In genomic region chr6:138774370-138774769, GRCh38 we compare ENCODE assay signal across 10 cellular contexts. TPM values are rescaled to one million over a fixed set of nuclear protein-coding genes. Genes with fewer than 3 reads are reported as not detected.
A peak's percentile ranks its signal among the peaks of the same experiment; 100 is the strongest.
DNase-seq lines count a peak whose midpoint lies in the region; ATAC-seq and TF ChIP-seq lines count a peak whose summit lies in the region.
"Had no signal": no experiment of that assay in that cellular context is flagged by ENCODE, and none has a peak within 500 bp of the region (broad histone marks: within the 10 kb centered on the region; RNA-seq: fewer than 3 reads in every experiment).

No MANE protein-coding gene starts in this region.

- peak overlapping the region; percentile 91 to 100 (median 99) for H3K4me3 Mint-ChIP-seq in naive thymus-derived CD8-positive, alpha-beta T cell

- H3K4me1 Mint-ChIP-seq in naive thymus-derived CD8-positive, alpha-beta T cell: peaks cover 12 to 40% (median 31%) of the 10 kb centered on the region in 4 donors

- H3K27me3 ChIP-seq in effector memory CD4-positive, alpha-beta T cell (replicated peaks; ENCODE audit: control insufficient read depth, insufficient read depth, low read length, poor library complexity, severe bottlenecking): no peaks in the 10 kb centered on the region

- no peak overlapping the region for H3K27ac ChIP-seq in effector memory CD4-positive, alpha-beta T cell (ENCODE audit: insufficient read depth, low read length, poor library complexity, severe bottlenecking)

- H3K36me3 ChIP-seq in effector memory CD4-positive, alpha-beta T cell (ENCODE audit: control insufficient read depth, insufficient read depth, low read length): peaks cover 13% of the 10 kb centered on the region

- no peak for TF ChIP-seq CTCF in AG09309 (IDR thresholded peaks at IDR 0.05; ENCODE audit: control insufficient read depth, insufficient read depth, low read depth, low read length, missing control alignments)

- ATAC-seq in naive thymus-derived CD8-positive, alpha-beta T cell: no peak
- no peak for ATAC-seq in HG03378 (IDR thresholded peaks at IDR 0.05; ENCODE audit: unreplicated experiment)

- peaks cover 8% of the 10 kb centered on the region for H3K4me1 ChIP-seq in effector memory CD4-positive, alpha-beta T cell (ENCODE audit: control insufficient read depth, insufficient read depth, low read length, poor library complexity, severe bottlenecking)

- H3K27me3 Mint-ChIP-seq in naive thymus-derived CD8-positive, alpha-beta T cell: no peaks in the 10 kb centered on the region

- H3K27ac Mint-ChIP-seq in naive thymus-derived CD8-positive, alpha-beta T cell: peak overlapping the region; percentile 97 to 100 (median 100)

- DNase-seq in AG09309 (ENCODE audit: low read depth) (no peak), M059J (ENCODE audit: low read depth) (peak; percentile 12), ureter (ENCODE audit: low spot score) (no peak), iPS-NIHi11 (ENCODE audit: low spot score) (no peak), NCI-H1092 (lab: John Stamatoyannopoulos, UW) (no peak)
- DNase-seq in effector memory CD4-positive, alpha-beta T cell: no peak
- DNase-seq in naive thymus-derived CD8-positive, alpha-beta T cell: no peak
- DNase-seq: stimulated activated CD4-positive, alpha-beta T cell treated with anti-CD3 and anti-CD28 coated beads, Interleukin-12 subunit alpha, Interleukin-12 subunit beta, amount 100 ng/mL, for 4 hours had no signal

- no peaks in the 10 kb centered on the region for H3K9me3 ChIP-seq in effector memory CD4-positive, alpha-beta T cell (ENCODE audit: control insufficient read depth, low read length)

- no peaks in the 10 kb centered on the region for H3K9me3 Mint-ChIP-seq in naive thymus-derived CD8-positive, alpha-beta T cell

- peak overlapping the region; percentile 92 for H3K4me3 ChIP-seq in AG09309 (ENCODE audit: control insufficient read depth, low read depth, low read length)
- H3K4me3 ChIP-seq in effector memory CD4-positive, alpha-beta T cell (ENCODE audit: insufficient read depth, low read depth, low read length, poor library complexity, severe bottlenecking): peak overlapping the region; percentile 80

- POLR2A ChIA-PET in naive thymus-derived CD8-positive, alpha-beta T cell (lab: Charles Lee): interaction anchor here (1.0 to 3.1 kb wide), 2 partner anchors 370 to 600 kb away, joined by 3 to 45 read pairs; partner anchors contain the start of genes CITED2 and HEBP2

- H3K36me3 Mint-ChIP-seq in naive thymus-derived CD8-positive, alpha-beta T cell: peaks cover 0 to 28% (median 8%) of the 10 kb centered on the region in 3 donors

RNA-seq across cellular contexts. Expression of gene CCDC28A, which starts 0.8 kb away (rescaled TPM):
- 29.8 and 40.8 TPM in 2 replicates for total RNA-seq in M059J (2014; rRNA removed; shearing (Covaris generic))
- 10 to 100 TPM; 28.9 to 30.1 TPM for total RNA-seq in naive thymus-derived CD8-positive, alpha-beta T cell
- polyA plus RNA-seq in naive thymus-derived CD8-positive, alpha-beta T cell: 10 to 100 TPM; 51.3 to 68.2 (median 51.8) TPM
- total RNA-seq in ureter: 15.7 TPM

RNA-seq across cellular contexts. Expression of gene ECT2L, which starts 21.5 kb away (rescaled TPM):
- total RNA-seq in M059J (2014; rRNA removed; shearing (Covaris generic)): not detected in 2 replicates
- under 1 TPM in 1 of 2 experiments, not detected in 1; 0.26 TPM for total RNA-seq in naive thymus-derived CD8-positive, alpha-beta T cell
- polyA plus RNA-seq in naive thymus-derived CD8-positive, alpha-beta T cell: under 1 TPM in 1 of 3 donors, not detected in 2; 0.05 TPM
- 0.18 TPM for total RNA-seq in ureter
- total RNA-seq: T-helper 2 cell treated with Interferon-gamma antibody and Interleukin-4, amounts not matched to agents 100 ng/mL and 5 ng/mL, for 36 hours had no signal
